In the genomic region with DNA sequence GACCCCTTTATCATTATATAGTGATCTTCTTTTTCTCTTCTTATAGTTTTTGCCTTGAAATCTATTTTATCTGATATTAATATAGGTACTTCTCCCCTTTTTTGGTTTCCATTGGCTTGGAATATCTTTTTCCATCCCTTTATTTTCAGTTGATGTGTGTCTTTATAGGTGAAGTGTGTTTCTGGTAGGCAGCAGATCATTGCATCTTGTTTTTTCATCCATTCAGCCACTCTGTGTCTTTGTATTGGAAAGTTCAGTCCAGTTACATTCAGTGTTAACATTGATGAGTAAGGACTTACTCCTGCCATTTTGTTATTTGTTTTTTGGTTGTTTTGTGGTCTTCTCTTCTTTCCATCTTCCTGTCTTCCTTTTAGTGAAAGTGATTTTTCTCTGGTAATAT, we compare ENCODE assay signal across 25 cellular contexts.
DNase-seq lines count a peak whose midpoint lies in the region; ATAC-seq, FAIRE-seq and TF ChIP-seq lines count a peak whose summit lies in the region.
"Had no signal": no experiment of that assay in that cellular context is flagged by ENCODE, and none has a peak within 500 bp of the region (broad histone marks: within the 10 kb centered on the region; RNA-seq: fewer than 3 reads in every experiment).

No MANE protein-coding gene starts in this region.

- H3K4me3 ChIP-seq in HEK293 (ENCODE audit: low read depth, low read length), result no peak overlapping the region
- no peak overlapping the region for H3K4me3 ChIP-seq in lower leg skin (ENCODE audit: low read depth, poor library complexity, severe bottlenecking)
- H3K4me3 ChIP-seq: BLaER1, GM12878 had no signal

- H3K36me3 ChIP-seq in HEK293 (ENCODE audit: control insufficient read depth in 2 of 2, insufficient read depth in 1 of 2, low read length in 2 of 2), result peaks cover 0 to 6% of the 10 kb centered on the region in 2 experiments; a peak in 1 of 3 replicates
- H3K36me3 ChIP-seq: BE2C had no signal

- H3K36me3 Mint-ChIP-seq in endothelial cell (ENCODE audit: low read depth, unreplicated experiment), result peaks cover 14% of the 10 kb centered on the region

- CTCF ChIA-PET in HEK293 (lab: Yijun Ruan, JAX), result interaction anchor here (1.1 kb wide), 1 partner anchor 47 kb away, joined by 3 read pairs; no protein-coding TSS in a partner anchor

- no peaks in the 10 kb centered on the region for H3K9me3 Mint-ChIP-seq in endothelial cell (ENCODE audit: unreplicated experiment)

- H3K4me1 Mint-ChIP-seq in endothelial cell (ENCODE audit: unreplicated experiment), result peaks cover 5% of the 10 kb centered on the region
- H3K4me1 Mint-ChIP-seq: CD14-positive monocyte had no signal

- peak overlapping the region; percentile 17 for H3K4me3 Mint-ChIP-seq in endothelial cell (ENCODE audit: unreplicated experiment)
- H3K4me3 Mint-ChIP-seq: CD14-positive monocyte; CD4-positive, alpha-beta memory T cell; CD4-positive, CD25-positive, alpha-beta regulatory T cell; CD8-positive, alpha-beta memory T cell had no signal

- no peak for DNase-seq in GM12892 (ENCODE audit: insufficient read length)
- DNase-seq in endothelial cell (ENCODE audit: low spot score), result no peak
- DNase-seq in amygdala (lab: John Stamatoyannopoulos, UW), result no peak
- DNase-seq in lower leg skin (ENCODE audit: low spot score in 2 of 2), result no peak
- DNase-seq: 8988T; ACHN; BE2C; C1 segment of cervical spinal cord; CD4-positive, alpha-beta memory T cell; CD4-positive, CD25-positive, alpha-beta regulatory T cell; CD8-positive, alpha-beta memory T cell; COR-L47; DMS 273 treated with DMSO at 0.1 percent for 48 hours; DMS153; DMS53; DMS79; DND-41; EL; GDM1 had no signal

- POLR2A ChIA-PET in HEK293 (lab: Yijun Ruan, JAX), result no interaction called here

- no peak for TF ChIP-seq CTCF in HEK293 (tag by site-specific recombination; IDR thresholded peaks at IDR 0.05)
- no peak for TF ChIP-seq CTCF in endothelial cell (IDR thresholded peaks at IDR 0.05; ENCODE audit: unreplicated experiment)
- TF ChIP-seq CTCF in lower leg skin (IDR thresholded peaks at IDR 0.05), result no peak

- intact Hi-C loops in lower leg skin (cut with DNase I; ENCODE audit: low total_unique reads), result no loop called here

- no peak overlapping the region for H3K27ac Mint-ChIP-seq in endothelial cell (ENCODE audit: unreplicated experiment)
- H3K27ac Mint-ChIP-seq: CD4-positive, CD25-positive, alpha-beta regulatory T cell; CD8-positive, alpha-beta memory T cell had no signal

- no peak for ATAC-seq in HG03354 (IDR thresholded peaks at IDR 0.05; ENCODE audit: poor library complexity, severe bottlenecking, unreplicated experiment)
- ATAC-seq: GM12878 had no signal

- peak; percentile 40 for FAIRE-seq in GM12892 (lab: Jason Lieb, UNC)
- FAIRE-seq: GM12878, GM19239 had no signal

- H3K27ac ChIP-seq in HEK293 (ENCODE audit: extremely low read depth, low read depth, low read length), result no peak overlapping the region
- H3K27ac ChIP-seq: BLaER1 had no signal

- no peaks in the 10 kb centered on the region for H3K9me3 ChIP-seq in HEK293 (ENCODE audit: control insufficient read depth, insufficient read depth, low read depth, low read length)
- H3K9me3 ChIP-seq: BE2C had no signal

- peaks cover 2% of the 10 kb centered on the region for H3K27me3 Mint-ChIP-seq in endothelial cell (ENCODE audit: unreplicated experiment)
- H3K27me3 Mint-ChIP-seq: CD4-positive, alpha-beta memory T cell; CD4-positive, CD25-positive, alpha-beta regulatory T cell; CD8-positive, alpha-beta memory T cell had no signal

- H3K4me1 ChIP-seq in HEK293 (ENCODE audit: control insufficient read depth, insufficient read depth, low read length), result no peaks in the 10 kb centered on the region
- H3K4me1 ChIP-seq: BE2C, BLaER1 had no signal

- TF ChIP-seq POLR2A in GM12892 (IDR thresholded peaks at IDR 0.05; ENCODE audit: low read depth, low read length) (no peak), lower leg skin (IDR thresholded peaks at IDR 0.05) (no peak)

TF ChIP-seq in HEK293, 187 proteins besides CTCF, POLR2A, EP300 and RAD21:
- TF ChIP-seq SETDB1 (IDR thresholded peaks at IDR 0.05; ENCODE audit: insufficient read length, low read length) (peak; percentile 92), TCF7L2 (IDR thresholded peaks at IDR 0.05; ENCODE audit: borderline replicate concordance, low read depth, low read length) (no peak)
